In the genomic region with DNA sequence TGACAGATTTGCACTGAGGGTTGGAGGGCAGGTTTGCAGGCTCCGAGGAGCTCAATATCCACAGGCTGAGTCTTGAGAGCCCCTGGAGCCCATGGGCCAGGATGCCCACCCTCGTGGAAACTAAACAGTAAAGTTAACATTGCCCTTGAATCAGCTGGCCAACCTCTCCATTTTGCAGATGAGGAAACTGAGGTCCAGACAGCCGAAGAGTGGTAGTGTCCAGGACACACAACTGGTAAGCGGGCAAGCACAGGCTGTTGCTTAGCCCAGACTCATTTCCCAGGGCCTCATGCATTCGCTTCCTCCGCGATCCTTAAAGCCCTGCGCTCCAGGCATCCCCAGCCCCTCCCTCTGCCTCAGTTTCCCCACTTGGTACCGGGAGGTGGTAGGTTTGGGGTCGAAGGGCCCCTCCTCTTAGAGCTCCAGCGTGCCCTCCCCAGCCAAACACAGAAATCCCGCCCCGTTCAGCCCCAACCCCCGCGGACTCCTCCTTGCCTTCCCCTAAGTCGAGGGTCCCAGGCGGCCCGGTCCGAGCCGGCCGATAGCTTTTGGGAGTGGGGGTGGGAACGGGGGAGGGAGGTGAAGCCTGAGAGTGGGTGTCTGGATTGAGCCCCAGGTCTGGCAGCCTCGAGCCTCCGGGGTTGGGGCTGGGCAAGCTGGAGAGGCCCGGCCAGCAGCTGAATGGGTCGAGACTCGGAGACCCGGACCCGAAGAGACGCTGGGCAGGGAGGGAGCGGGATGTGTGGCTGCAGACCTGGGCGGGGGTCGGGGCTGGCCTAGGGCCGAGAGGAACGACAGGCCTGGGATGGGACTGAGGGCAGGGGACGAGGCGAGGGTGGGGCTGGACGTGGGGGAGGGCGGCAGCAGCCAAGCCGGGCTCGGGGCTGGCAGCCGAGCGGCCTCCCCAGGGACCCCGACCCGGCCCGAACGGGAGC, we compare ENCODE assay signal across 10 cellular contexts. TPM values are rescaled to one million over a fixed set of nuclear protein-coding genes. Genes with fewer than 3 reads are reported as not detected.
DNase-seq lines count a peak whose midpoint lies in the region; ATAC-seq and TF ChIP-seq lines count a peak whose summit lies in the region.
"Had no signal": no experiment of that assay in that cellular context is flagged by ENCODE, and none has a peak within 500 bp of the region (broad histone marks: within the 10 kb centered on the region; RNA-seq: fewer than 3 reads in every experiment).

No MANE protein-coding gene starts in this region.

- no peak overlapping the region for H3K4ac ChIP-seq in mesenchymal stem cell (ENCODE audit: low read depth in 1 of 2, low read length in 2 of 2)

- H3K4me3 ChIP-seq in mesenchymal stem cell (ENCODE audit: insufficient read depth in 1 of 2, low read depth in 1 of 2, low read length in 2 of 2) (peak overlapping the region; percentile 26 to 47), tibial nerve (peak overlapping the region; percentile 45 to 81 (median 66))

- no peak overlapping the region for H3K14ac ChIP-seq in mesenchymal stem cell (ENCODE audit: low read length in 2 of 2)

- H2BK12ac ChIP-seq in mesenchymal stem cell (ENCODE audit: low read length in 2 of 2): no peak overlapping the region

- H3K4me1 ChIP-seq in mesenchymal stem cell (ENCODE audit: control insufficient read depth, insufficient read depth, low read depth, low read length): peaks cover 50% of the 10 kb centered on the region
- peaks cover 0 to 35% (median 14%) of the 10 kb centered on the region in 4 donors for H3K4me1 ChIP-seq in tibial nerve

- H3K9me3 ChIP-seq in mesenchymal stem cell (ENCODE audit: control insufficient read depth, low read length): no peaks in the 10 kb centered on the region
- H3K9me3 ChIP-seq in tibial nerve: no peaks in the 10 kb centered on the region

- WGBS in mesenchymal stem cell: 16% methylated on average over 36 of the region's 47 CpGs
- WGBS in tibial nerve, 2 donors: 33 to 36% methylated on average over 28 to 38 of the region's 47 CpGs

- H3K27ac Mint-ChIP-seq in T-helper 2 cell treated with Interferon-gamma antibody and Interleukin-4, amounts not matched to agents 5 μg/mL and 100 μg/mL, for 36 hours: no peak overlapping the region

- no peak overlapping the region for H3K9ac ChIP-seq in mesenchymal stem cell (ENCODE audit: low read length)

- no peaks in the 10 kb centered on the region for H3K4me1 Mint-ChIP-seq in T-helper 2 cell treated with Interferon-gamma antibody and Interleukin-4, amounts not matched to agents 5 μg/mL and 100 μg/mL, for 36 hours (ENCODE audit: low read depth)

- no peak overlapping the region for H4K8ac ChIP-seq in mesenchymal stem cell (ENCODE audit: low read length)

- no peak overlapping the region for H3K23ac ChIP-seq in mesenchymal stem cell (ENCODE audit: low read length in 2 of 2)

- no peak overlapping the region for H4K91ac ChIP-seq in mesenchymal stem cell (ENCODE audit: low read length)

- no peak overlapping the region for H2BK120ac ChIP-seq in mesenchymal stem cell (ENCODE audit: low read depth, low read length)

- no peak for DNase-seq in T-helper 2 cell treated with Interferon-gamma antibody and Interleukin-4, amounts not matched to agents 5 μg/mL and 100 μg/mL, for 36 hours (ENCODE audit: low spot score)
- DNase-seq in T-helper 2 cell (no peak), ecto neural progenitor cell (ENCODE audit: low spot score) (peak; percentile 67), mesenchymal stem cell (no peak), tibial nerve (ENCODE audit: low spot score in 2 of 2) (no peak), amniotic stem cell (lab: John Stamatoyannopoulos, UW) (no peak), NCI-H2171 treated with DMSO at 0.1 percent for 48 hours (lab: John Stamatoyannopoulos, UW) (no peak)
- DNase-seq: NCI-H2029 had no signal

- no peak for TF ChIP-seq EP300 in tibial nerve (IDR thresholded peaks at IDR 0.05)

- no peak overlapping the region for H2BK5ac ChIP-seq in mesenchymal stem cell (ENCODE audit: low read depth, low read length, poor library complexity, severe bottlenecking)

- peak overlapping the region; percentile 7 for H3K4me3 Mint-ChIP-seq in T-helper 2 cell treated with Interferon-gamma antibody and Interleukin-4, amounts not matched to agents 5 μg/mL and 100 μg/mL, for 36 hours

- no peaks in the 10 kb centered on the region for H3K36me3 ChIP-seq in mesenchymal stem cell (ENCODE audit: control insufficient read depth in 1 of 2, insufficient read depth in 2 of 2, low read depth in 1 of 2, low read length in 2 of 2)
- no peaks in the 10 kb centered on the region for H3K36me3 ChIP-seq in tibial nerve

- no peak for TF ChIP-seq CTCF in tibial nerve (IDR thresholded peaks at IDR 0.05)

- no peak for TF ChIP-seq POLR2A in tibial nerve (IDR thresholded peaks at IDR 0.05)

- H3K9me3 Mint-ChIP-seq in T-helper 2 cell treated with Interferon-gamma antibody and Interleukin-4, amounts not matched to agents 5 μg/mL and 100 μg/mL, for 36 hours: no peaks in the 10 kb centered on the region

- peaks cover 39 to 51% of the 10 kb centered on the region in 2 experiments for H3K27me3 ChIP-seq in mesenchymal stem cell (ENCODE audit: control insufficient read depth in 1 of 2, insufficient read depth in 1 of 2, low read length in 2 of 2)
- H3K27me3 ChIP-seq in tibial nerve: peaks cover 0 to 33% of the 10 kb centered on the region in 2 donors

- no peak for ATAC-seq in HG03521 (IDR thresholded peaks at IDR 0.05; ENCODE audit: unreplicated experiment)

- no peak overlapping the region for H3K18ac ChIP-seq in mesenchymal stem cell (ENCODE audit: low read depth in 1 of 2, low read length in 2 of 2)

- no peaks in the 10 kb centered on the region for H3K36me3 Mint-ChIP-seq in T-helper 2 cell treated with Interferon-gamma antibody and Interleukin-4, amounts not matched to agents 5 μg/mL and 100 μg/mL, for 36 hours (ENCODE audit: low read depth)

- H3K27ac ChIP-seq in mesenchymal stem cell (ENCODE audit: low read length, poor library complexity, severe bottlenecking) (no peak overlapping the region), tibial nerve (peak overlapping the region in 3 of 4 donors; percentile 60 to 83 (median 75))

- peak overlapping the region; percentile 13 for H2BK15ac ChIP-seq in mesenchymal stem cell (ENCODE audit: low read depth, poor library complexity, severe bottlenecking)

- no peak overlapping the region for H2AK5ac ChIP-seq in mesenchymal stem cell (ENCODE audit: low read length, severe bottlenecking)

- H2AFZ ChIP-seq in mesenchymal stem cell (ENCODE audit: low read depth, low read length): no peak overlapping the region

- no peaks in the 10 kb centered on the region for H3K79me1 ChIP-seq in mesenchymal stem cell (replicated peaks; ENCODE audit: low read length, poor library complexity, severe bottlenecking)

- peaks cover 59% of the 10 kb centered on the region for H3K27me3 Mint-ChIP-seq in T-helper 2 cell treated with Interferon-gamma antibody and Interleukin-4, amounts not matched to agents 5 μg/mL and 100 μg/mL, for 36 hours (ENCODE audit: low read depth)

- peak overlapping the region; percentile 82 for H3K4me2 ChIP-seq in mesenchymal stem cell (ENCODE audit: low read length, poor library complexity, severe bottlenecking)

RNA-seq across cellular contexts. Expression of a gene that starts 3.6 kb away (rescaled TPM):
- polyA plus RNA-seq in mesenchymal stem cell (2013, experiment 1 of 2): 0.15 TPM
- 0.27 TPM for polyA plus RNA-seq in mesenchymal stem cell (2013, experiment 2 of 2)
- total RNA-seq in tibial nerve: 10 to 100 TPM in 3 of 4 donors, 1 to 10 TPM in 1; 8.1 to 14.3 (median 13.6) TPM
- total RNA-seq: activated CD8-positive, alpha-beta memory T cell treated with anti-CD3 and anti-CD28 coated beads for 36 hours had no signal

RNA-seq across cellular contexts. Expression of a gene that starts 17.9 kb away (rescaled TPM):
- polyA plus RNA-seq in mesenchymal stem cell (2013, experiment 1 of 2): 0.25 TPM
- 0.14 TPM for polyA plus RNA-seq in mesenchymal stem cell (2013, experiment 2 of 2)
- total RNA-seq in tibial nerve: 10 to 100 TPM in 1 of 4 donors, 1 to 10 TPM in 3; 5.4 to 17.1 (median 8.6) TPM
- total RNA-seq: activated CD8-positive, alpha-beta memory T cell treated with anti-CD3 and anti-CD28 coated beads for 36 hours had no signal
